ENCODE assay signal across 32 cellular contexts in genomic region chr17:62660629-62661118, GRCh38. TPM values are rescaled to one million over a fixed set of nuclear protein-coding genes. Genes with fewer than 3 reads are reported as not detected.
DNase-seq lines count a peak whose midpoint lies in the region; ATAC-seq, FAIRE-seq and TF ChIP-seq lines count a peak whose summit lies in the region.
"Had no signal": no experiment of that assay in that cellular context is flagged by ENCODE, and none has a peak within 500 bp of the region (broad histone marks: within the 10 kb centered on the region; RNA-seq: fewer than 3 reads in every experiment).

No MANE protein-coding gene starts in this region.

- no TSS peak for BruUV-seq in K562 (replicated peaks; lab: Mats Ljungman, UMichigan)

- H3K4me3 ChIP-seq in HEK293 (ENCODE audit: low read depth, low read length): no peak overlapping the region
- no peak overlapping the region for H3K4me3 ChIP-seq in K562
- no peak overlapping the region for H3K4me3 ChIP-seq in breast epithelium
- H3K4me3 ChIP-seq: A549; BLaER1; BLaER1 treated with 17β-estradiol and CSF1 and Interleukin-3, amounts not matched to agents 10 nM and 100 nM had no signal

- TF ChIP-seq POLR2A in K562 (conservative IDR thresholded peaks at IDR 0.05) (no peak), breast epithelium (IDR thresholded peaks at IDR 0.05) (no peak)

- H3K9ac ChIP-seq in K562 (ENCODE audit: insufficient read depth in 1 of 2, low read depth in 2 of 2, low read length in 2 of 2): no peak overlapping the region
- H3K9ac ChIP-seq: BLaER1; BLaER1 treated with 17β-estradiol and CSF1 and Interleukin-3, amounts not matched to agents 10 nM and 100 nM had no signal

- TF ChIP-seq RAD21 in K562 (CRISPR knock-in tag; conservative IDR thresholded peaks at IDR 0.05 in 1 of 2, IDR thresholded peaks at IDR 0.05 in 1 of 2): no peak

- no peaks in the 10 kb centered on the region for H3K9me1 ChIP-seq in K562 (ENCODE audit: control insufficient read depth, insufficient read depth, low read length)

- no peak for ATAC-seq in K562
- ATAC-seq: A549; CD8-positive, alpha-beta T cell had no signal

- H3K27ac ChIP-seq in HEK293 (ENCODE audit: extremely low read depth, low read depth, low read length) (no peak overlapping the region), K562 (ENCODE audit: extremely low read depth, low read depth, low read length) (no peak overlapping the region), breast epithelium (no peak overlapping the region)
- H3K27ac ChIP-seq: 22Rv1; A549; BLaER1; BLaER1 treated with 17β-estradiol and CSF1 and Interleukin-3, amounts not matched to agents 10 nM and 100 nM; C4-2B had no signal

- no peak for FAIRE-seq in K562 (lab: Jason Lieb, UNC)
- FAIRE-seq: A204.1, D721Med had no signal

- TF ChIP-seq CTCF in HEK293 (tag by site-specific recombination; IDR thresholded peaks at IDR 0.05) (no peak), K562 (IDR thresholded peaks at IDR 0.05 in 2 of 3, conservative IDR thresholded peaks at IDR 0.05 in 1 of 3; ENCODE audit: insufficient read depth in 2 of 3, low read depth in 1 of 3, low read length in 3 of 3) (no peak), breast epithelium (IDR thresholded peaks at IDR 0.05) (no peak)

- in situ Hi-C loops in K562 (cut with MboI): no loop called here

- TF ChIP-seq EP300 in K562 (IDR thresholded peaks at IDR 0.05; ENCODE audit: low read length): no peak

- 4% methylated on average over 2 of the region's 2 CpGs for WGBS in K562 (ENCODE audit: insufficient coverage, low coverage, missing lambda C conversion rate)

- no peak for DNase-seq in K562 (ENCODE audit: extremely low read depth in 1 of 4, low spot score in 3 of 4)
- no peak for DNase-seq in foreskin melanocyte
- no peak for DNase-seq in breast epithelium (ENCODE audit: low spot score in 2 of 2)
- DNase-seq: 8988T; ACHN; AML-193; BE2C; C1 segment of cervical spinal cord; Caco-2; Calu3; CD4-positive, alpha-beta memory T cell; CD4-positive, alpha-beta T cell; CD4-positive, CD25-positive, alpha-beta regulatory T cell; CD8-positive, alpha-beta memory T cell; CD8-positive, alpha-beta T cell; COR-L47; DMS 273 treated with DMSO at 0.1 percent for 48 hours; DMS153; DMS53; DMS79; DMS79 treated with DMSO at 0.1 percent for 48 hours; DND-41; EL had no signal

- POLR2A ChIA-PET in HEK293 (lab: Yijun Ruan, JAX): no interaction called here
- POLR2A ChIA-PET in K562 (lab: Yijun Ruan, JAX): interaction anchor here (0.6 kb wide), 1 partner anchor 26 kb away, joined by 3 read pairs; no protein-coding TSS in a partner anchor

- CTCF ChIA-PET in HEK293 (lab: Yijun Ruan, JAX): interaction anchor here (0.6 to 1.2 kb wide), 2 partner anchors 13 to 129 kb away, joined by 3 to 5 read pairs; no protein-coding TSS in a partner anchor
- CTCF ChIA-PET in K562 (lab: Yijun Ruan, JAX; ENCODE audit: low intra/inter-chr PET ratio): interaction anchor here (0.6 kb wide), 1 partner anchor 73 kb away, joined by 3 read pairs; no protein-coding TSS in a partner anchor

- H3K27me3 ChIP-seq in K562 (ENCODE audit: control insufficient read depth in 2 of 2, insufficient read depth in 2 of 2, low read length in 2 of 2) (peaks cover 3 to 17% of the 10 kb centered on the region in 2 experiments; a peak in 3 of 5 replicates), breast epithelium (no peaks in the 10 kb centered on the region)
- H3K27me3 ChIP-seq: BE2C; BLaER1; BLaER1 treated with 17β-estradiol and CSF1 and Interleukin-3, amounts not matched to agents 10 nM and 100 nM had no signal

- H3K79me2 ChIP-seq in K562 (ENCODE audit: control insufficient read depth, insufficient read depth, low read length): no peaks in the 10 kb centered on the region

- H3K36me3 ChIP-seq in HEK293 (ENCODE audit: control insufficient read depth in 2 of 2, insufficient read depth in 1 of 2, low read length in 2 of 2) (peaks cover 0 to 14% of the 10 kb centered on the region in 2 experiments; a peak in 1 of 3 replicates), K562 (ENCODE audit: control insufficient read depth, insufficient read depth, low read length) (no peaks in the 10 kb centered on the region), breast epithelium (no peaks in the 10 kb centered on the region)
- H3K36me3 ChIP-seq: BE2C had no signal

- no peaks in the 10 kb centered on the region for H3K4me1 ChIP-seq in HEK293 (ENCODE audit: control insufficient read depth, insufficient read depth, low read length)
- H3K4me1 ChIP-seq in K562 (replicated peaks in 1 of 2; ENCODE audit: control insufficient read depth in 2 of 2, insufficient read depth in 2 of 2, low read length in 2 of 2): peaks cover 0 to 8% of the 10 kb centered on the region in 2 experiments; a peak in 2 of 5 replicates
- H3K4me1 ChIP-seq in breast epithelium: peaks cover 0 to 5% of the 10 kb centered on the region in 2 donors
- H3K4me1 ChIP-seq: A549, BLaER1, Caco-2 had no signal

- H2AFZ ChIP-seq in K562 (ENCODE audit: low read depth, low read length): no peak overlapping the region

- no peak overlapping the region for H3K4me2 ChIP-seq in K562 (ENCODE audit: insufficient read depth, low read length)
- H3K4me2 ChIP-seq: A549, BLaER1 had no signal

- no peaks in the 10 kb centered on the region for H3K9me3 ChIP-seq in HEK293 (ENCODE audit: control insufficient read depth, insufficient read depth, low read depth, low read length)
- no peaks in the 10 kb centered on the region for H3K9me3 ChIP-seq in K562 (replicated peaks; ENCODE audit: control insufficient read depth, insufficient read depth, low read depth, low read length)
- no peaks in the 10 kb centered on the region for H3K9me3 ChIP-seq in breast epithelium
- H3K9me3 ChIP-seq: BE2C had no signal

- H4K20me1 ChIP-seq in K562 (replicated peaks; ENCODE audit: control insufficient read depth, insufficient read depth, low read length): no peaks in the 10 kb centered on the region
- H4K20me1 ChIP-seq: BLaER1 had no signal

- intact Hi-C loops in K562 (cut with micrococcal nuclease): no loop called here
- intact Hi-C loops in breast epithelium (cut with DNase I; ENCODE audit: low total_unique reads): no loop called here

TF ChIP-seq in HEK293, 187 proteins besides CTCF, POLR2A, EP300 and RAD21:
- TF ChIP-seq SALL2 (tag by site-specific recombination; IDR thresholded peaks at IDR 0.05; ENCODE audit: borderline replicate concordance): no peak
- peak; percentile 18; the same call in 1 of the 2 replicates for TF ChIP-seq TRIM28 (IDR thresholded peaks at IDR 0.05; ENCODE audit: borderline replicate concordance, low read length)
- peak; percentile 87 for TF ChIP-seq SETDB1 (IDR thresholded peaks at IDR 0.05; ENCODE audit: insufficient read length, low read length)
- no peak for TF ChIP-seq ZNF223 (tag by site-specific recombination; IDR thresholded peaks at IDR 0.05)
- TF ChIP-seq, protein P1, sequence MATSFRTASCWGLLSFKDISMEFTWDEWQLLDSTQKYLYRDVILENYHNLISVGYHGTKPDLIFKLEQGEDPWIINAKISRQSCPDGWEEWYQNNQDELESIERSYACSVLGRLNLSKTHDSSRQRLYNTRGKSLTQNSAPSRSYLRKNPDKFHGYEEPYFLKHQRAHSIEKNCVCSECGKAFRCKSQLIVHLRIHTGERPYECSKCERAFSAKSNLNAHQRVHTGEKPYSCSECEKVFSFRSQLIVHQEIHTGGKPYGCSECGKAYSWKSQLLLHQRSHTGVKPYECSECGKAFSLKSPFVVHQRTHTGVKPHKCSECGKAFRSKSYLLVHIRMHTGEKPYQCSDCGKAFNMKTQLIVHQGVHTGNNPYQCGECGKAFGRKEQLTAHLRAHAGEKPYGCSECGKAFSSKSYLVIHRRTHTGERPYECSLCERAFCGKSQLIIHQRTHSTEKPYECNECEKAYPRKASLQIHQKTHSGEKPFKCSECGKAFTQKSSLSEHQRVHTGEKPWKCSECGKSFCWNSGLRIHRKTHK (tag by site-specific recombination; IDR thresholded peaks at IDR 0.05): peak; percentile 95

TF ChIP-seq in K562, 482 proteins besides CTCF, POLR2A, EP300 and RAD21 (continues in another document):
- TF ChIP-seq CEBPG (CRISPR knock-in tag; IDR thresholded peaks at IDR 0.05) (no peak), CEBPG (tag; conservative IDR thresholded peaks at IDR 0.05 in 1 of 2, IDR thresholded peaks at IDR 0.05 in 1 of 2) (no peak), SMARCB1 (IDR thresholded peaks at IDR 0.05; ENCODE audit: insufficient read length, low read depth) (no peak), TRIM24 (IDR thresholded peaks at IDR 0.05) (0 out of 4 replicates have a peak, but pooled peaks of 1 of the 2 experiments have one; percentile 12), EHMT2 (IDR thresholded peaks at IDR 0.05) (no peak)

RNA-seq across cellular contexts. Expression of gene MRC2, which starts 33.2 kb away (rescaled TPM):
- total RNA-seq in K562 (2011; cell fraction: chromatin; rRNA removed; ENCODE audit: low replicate concordance): 13.5 and 48.4 TPM in 2 replicates
- 54.0 and 59.1 TPM in 2 replicates for total RNA-seq in K562 (2011; cell fraction: nucleolus; rRNA removed)
- total RNA-seq in K562 (2011; cell fraction: nucleoplasm; rRNA removed): 25.0 and 27.9 TPM in 2 replicates
- total RNA-seq in K562 (2014; rRNA removed) (11.5 and 19.9 TPM in 2 replicates), K562 (2014; rRNA removed; fragmentation: Illumina TruSeq; extraction: Trizol) (2.7 and 4.1 TPM in 2 replicates), K562 (2015; rRNA removed; fragmentation: Illumina TruSeq; extraction: Trizol) (3.8 and 4.1 TPM in 2 replicates), K562 (2021) (10.8 and 11.0 TPM in 2 replicates), breast epithelium (10 to 100 TPM; 28.4 to 40.2 (median 37.4) TPM)
- polyA plus RNA-seq in K562 (2011; rRNA removed) (9.0 and 9.2 TPM in 2 replicates), K562 (2014; fragmentation: Illumina TruSeq; extraction: Trizol) (6.6 and 9.7 TPM in 2 replicates), K562 (2014; fragmentation: Nextera tagmentation; extraction: Ambion mirVana) (under 1 TPM; 0.28 to 0.34 TPM), K562 (2014; rRNA removed) (8.1 and 11.3 TPM in 2 replicates)
- 5.1 and 16.1 TPM in 2 replicates for polyA plus RNA-seq in K562 (2011; cell fraction: cytosol; rRNA removed)
- polyA plus RNA-seq in K562 (2011; cell fraction: nucleus; rRNA removed): 26.9 and 53.0 TPM in 2 replicates
- 15.9 and 30.3 TPM in 2 replicates for polyA plus RNA-seq in K562 (2012)
- polyA minus RNA-seq in K562 (2011; rRNA and poly(A)+ RNA removed): 2.5 and 7.6 TPM in 2 replicates
- 7.0 and 7.5 TPM in 2 replicates for polyA minus RNA-seq in K562 (2011; cell fraction: cytosol; rRNA and poly(A)+ RNA removed)
- 11.7 and 12.7 TPM in 2 replicates for polyA minus RNA-seq in K562 (2011; cell fraction: nucleus; rRNA and poly(A)+ RNA removed)
- polyA plus RNA-seq: CD14-positive monocyte had no signal

Comparison
In these comparisons a context has a peak if more than half of its experiments do, and no peak if none do; other contexts are left out.
1. Of the 44 proteins assayed by ChIP-seq in both K562 and HEK293: peak only in K562: none; only in HEK293: SETDB1 and TRIM28; in both: none; in neither: 42.